1 cellular context compared by ENCODE assay signal in the genomic region with DNA sequence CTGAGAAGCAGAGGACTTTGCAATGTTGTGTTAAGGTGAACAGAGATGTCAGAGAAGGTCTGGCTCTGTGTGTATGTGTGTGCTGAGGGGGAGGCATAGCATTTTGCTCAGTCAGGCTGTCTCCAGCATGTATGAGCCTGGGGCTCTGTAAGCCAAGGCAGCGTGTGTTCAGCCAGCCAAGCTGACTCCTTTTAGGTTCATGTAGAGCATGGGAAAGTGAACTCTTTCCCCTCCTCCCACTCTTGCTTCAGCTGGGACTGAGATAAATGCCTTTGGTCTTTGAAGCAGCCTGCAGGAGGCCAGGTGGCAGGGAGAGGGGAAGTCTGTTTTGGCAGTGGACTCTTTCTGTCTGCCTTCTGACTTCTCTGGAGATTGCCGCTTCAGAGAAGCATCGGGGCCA.
A peak's percentile ranks its signal among the peaks of the same experiment; 100 is the strongest.
TF ChIP-seq lines count a peak whose summit lies in the region.

No MANE protein-coding gene starts in this region.

TF ChIP-seq in HepG2, 621 proteins besides CTCF, POLR2A, EP300 and RAD21 (continues in another document):
- no peak for TF ChIP-seq ZNF782 (CRISPR knock-in tag; IDR thresholded peaks at IDR 0.05; ENCODE audit: borderline replicate concordance)
- no peak for TF ChIP-seq ZNF512B (CRISPR knock-in tag; IDR thresholded peaks at IDR 0.05; ENCODE audit: borderline replicate concordance)
- no peak for TF ChIP-seq FOXM1 (CRISPR knock-in tag; IDR thresholded peaks at IDR 0.05)
- no peak for TF ChIP-seq ZNF780A (CRISPR knock-in tag; IDR thresholded peaks at IDR 0.05)
- TF ChIP-seq AKAP8 (CRISPR knock-in tag; IDR thresholded peaks at IDR 0.05), result no peak
- TF ChIP-seq ZNF614 (CRISPR knock-in tag; IDR thresholded peaks at IDR 0.05; ENCODE audit: borderline replicate concordance), result no peak
- TF ChIP-seq ZNF768 (CRISPR knock-in tag; IDR thresholded peaks at IDR 0.05), result peak; percentile 55; the same call in 1 of the 2 replicates
- TF ChIP-seq PITX1 (CRISPR knock-in tag; IDR thresholded peaks at IDR 0.05), result 0 out of 2 replicates have a peak, but pooled peaks have one; percentile 30
- no peak for TF ChIP-seq IRX3 (CRISPR knock-in tag; IDR thresholded peaks at IDR 0.05; ENCODE audit: borderline replicate concordance, low read depth)
- no peak for TF ChIP-seq MXD1 (CRISPR knock-in tag; IDR thresholded peaks at IDR 0.05)
- TF ChIP-seq, protein P1, sequence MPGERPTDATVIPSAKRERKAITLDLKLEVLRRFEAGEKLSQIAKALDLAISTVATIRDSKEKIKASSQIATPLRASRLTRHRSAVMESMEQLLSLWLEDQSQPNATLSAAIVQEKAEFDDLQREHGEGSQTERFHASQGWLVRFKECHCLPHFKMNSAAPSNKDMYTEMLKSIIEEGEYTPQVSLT (CRISPR knock-in tag; IDR thresholded peaks at IDR 0.05; ENCODE audit: borderline replicate concordance, low read depth), result no peak
- TF ChIP-seq, protein P2, sequence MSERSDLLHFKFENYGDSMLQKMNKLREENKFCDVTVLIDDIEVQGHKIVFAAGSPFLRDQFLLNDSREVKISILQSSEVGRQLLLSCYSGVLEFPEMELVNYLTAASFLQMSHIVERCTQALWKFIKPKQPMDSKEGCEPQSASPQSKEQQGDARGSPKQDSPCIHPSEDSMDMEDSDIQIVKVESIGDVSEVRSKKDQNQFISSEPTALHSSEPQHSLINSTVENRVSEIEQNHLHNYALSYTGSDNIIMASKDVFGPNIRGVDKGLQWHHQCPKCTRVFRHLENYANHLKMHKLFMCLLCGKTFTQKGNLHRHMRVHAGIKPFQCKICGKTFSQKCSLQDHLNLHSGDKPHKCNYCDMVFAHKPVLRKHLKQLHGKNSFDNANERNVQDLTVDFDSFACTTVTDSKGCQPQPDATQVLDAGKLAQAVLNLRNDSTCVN (CRISPR knock-in tag; IDR thresholded peaks at IDR 0.05; ENCODE audit: borderline replicate concordance), result no peak
- no peak for TF ChIP-seq RARA (CRISPR knock-in tag; IDR thresholded peaks at IDR 0.05)
- TF ChIP-seq ZNF567 (CRISPR knock-in tag; IDR thresholded peaks at IDR 0.05; ENCODE audit: borderline replicate concordance), result no peak
- TF ChIP-seq, protein P3, sequence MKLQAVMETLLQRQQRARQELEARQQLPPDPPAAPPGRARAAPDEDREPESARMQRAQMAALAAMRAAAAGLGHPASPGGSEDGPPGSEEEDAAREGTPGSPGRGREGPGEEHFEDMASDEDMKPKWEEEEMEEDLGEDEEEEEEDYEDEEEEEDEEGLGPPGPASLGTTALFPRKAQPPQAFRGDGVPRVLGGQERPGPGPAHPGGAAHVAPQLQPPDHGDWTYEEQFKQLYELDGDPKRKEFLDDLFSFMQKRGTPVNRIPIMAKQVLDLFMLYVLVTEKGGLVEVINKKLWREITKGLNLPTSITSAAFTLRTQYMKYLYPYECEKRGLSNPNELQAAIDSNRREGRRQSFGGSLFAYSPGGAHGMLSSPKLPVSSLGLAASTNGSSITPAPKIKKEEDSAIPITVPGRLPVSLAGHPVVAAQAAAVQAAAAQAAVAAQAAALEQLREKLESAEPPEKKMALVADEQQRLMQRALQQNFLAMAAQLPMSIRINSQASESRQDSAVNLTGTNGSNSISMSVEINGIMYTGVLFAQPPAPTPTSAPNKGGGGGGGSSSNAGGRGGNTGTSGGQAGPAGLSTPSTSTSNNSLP (IDR thresholded peaks at IDR 0.05; ENCODE audit: low read depth, low read length), result no peak
- TF ChIP-seq MTF1 (CRISPR knock-in tag; IDR thresholded peaks at IDR 0.05), result no peak
- TF ChIP-seq ZNF543 (CRISPR knock-in tag; IDR thresholded peaks at IDR 0.05), result peak; percentile 85; the same call in 1 of the 2 replicates
- TF ChIP-seq ZNF34 (CRISPR knock-in tag; IDR thresholded peaks at IDR 0.05; ENCODE audit: borderline replicate concordance), result no peak
- TF ChIP-seq, protein P4, sequence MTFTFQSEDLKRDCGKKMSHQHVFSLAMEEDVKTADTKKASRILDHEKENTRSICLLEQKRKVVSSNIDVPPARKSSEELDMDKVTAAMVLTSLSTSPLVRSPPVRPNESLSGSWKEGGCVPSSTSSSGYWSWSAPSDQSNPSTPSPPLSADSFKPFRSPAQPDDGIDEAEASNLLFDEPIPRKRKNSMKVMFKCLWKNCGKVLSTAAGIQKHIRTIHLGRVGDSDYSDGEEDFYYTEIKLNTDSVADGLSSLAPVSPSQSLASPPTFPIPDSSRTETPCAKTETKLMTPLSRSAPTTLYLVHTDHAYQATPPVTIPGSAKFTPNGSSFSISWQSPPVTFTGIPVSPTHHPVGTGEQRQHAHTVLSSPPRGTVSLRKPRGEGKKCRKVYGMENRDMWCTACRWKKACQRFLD (CRISPR knock-in tag; IDR thresholded peaks at IDR 0.05; ENCODE audit: borderline replicate concordance), result no peak
- no peak for TF ChIP-seq FOXP4 (CRISPR knock-in tag; IDR thresholded peaks at IDR 0.05)
- TF ChIP-seq U2AF1 (optimal IDR thresholded peaks at IDR 0.05; ENCODE audit: low read depth, low read length), result no peak
- peak; percentile 36; the same call in 1 of the 2 replicates for TF ChIP-seq HOXA3 (CRISPR knock-in tag; IDR thresholded peaks at IDR 0.05)
- TF ChIP-seq FOSL1 (CRISPR knock-in tag; IDR thresholded peaks at IDR 0.05; ENCODE audit: borderline replicate concordance), result no peak
- TF ChIP-seq SETDB1 (CRISPR knock-in tag; IDR thresholded peaks at IDR 0.05; ENCODE audit: borderline replicate concordance), result no peak
- TF ChIP-seq DRAP1 (CRISPR knock-in tag; IDR thresholded peaks at IDR 0.05), result no peak
- TF ChIP-seq ZNF143 (CRISPR knock-in tag; IDR thresholded peaks at IDR 0.05), result no peak
- no peak for TF ChIP-seq DMTF1 (CRISPR knock-in tag; IDR thresholded peaks at IDR 0.05)
- TF ChIP-seq SATB2 (CRISPR knock-in tag; IDR thresholded peaks at IDR 0.05), result no peak
- TF ChIP-seq LCORL (IDR thresholded peaks at IDR 0.05), result no peak
- TF ChIP-seq LCORL (CRISPR knock-in tag; IDR thresholded peaks at IDR 0.05), result no peak
- no peak for TF ChIP-seq SIX4 (CRISPR knock-in tag; IDR thresholded peaks at IDR 0.05)
- TF ChIP-seq, protein P5, sequence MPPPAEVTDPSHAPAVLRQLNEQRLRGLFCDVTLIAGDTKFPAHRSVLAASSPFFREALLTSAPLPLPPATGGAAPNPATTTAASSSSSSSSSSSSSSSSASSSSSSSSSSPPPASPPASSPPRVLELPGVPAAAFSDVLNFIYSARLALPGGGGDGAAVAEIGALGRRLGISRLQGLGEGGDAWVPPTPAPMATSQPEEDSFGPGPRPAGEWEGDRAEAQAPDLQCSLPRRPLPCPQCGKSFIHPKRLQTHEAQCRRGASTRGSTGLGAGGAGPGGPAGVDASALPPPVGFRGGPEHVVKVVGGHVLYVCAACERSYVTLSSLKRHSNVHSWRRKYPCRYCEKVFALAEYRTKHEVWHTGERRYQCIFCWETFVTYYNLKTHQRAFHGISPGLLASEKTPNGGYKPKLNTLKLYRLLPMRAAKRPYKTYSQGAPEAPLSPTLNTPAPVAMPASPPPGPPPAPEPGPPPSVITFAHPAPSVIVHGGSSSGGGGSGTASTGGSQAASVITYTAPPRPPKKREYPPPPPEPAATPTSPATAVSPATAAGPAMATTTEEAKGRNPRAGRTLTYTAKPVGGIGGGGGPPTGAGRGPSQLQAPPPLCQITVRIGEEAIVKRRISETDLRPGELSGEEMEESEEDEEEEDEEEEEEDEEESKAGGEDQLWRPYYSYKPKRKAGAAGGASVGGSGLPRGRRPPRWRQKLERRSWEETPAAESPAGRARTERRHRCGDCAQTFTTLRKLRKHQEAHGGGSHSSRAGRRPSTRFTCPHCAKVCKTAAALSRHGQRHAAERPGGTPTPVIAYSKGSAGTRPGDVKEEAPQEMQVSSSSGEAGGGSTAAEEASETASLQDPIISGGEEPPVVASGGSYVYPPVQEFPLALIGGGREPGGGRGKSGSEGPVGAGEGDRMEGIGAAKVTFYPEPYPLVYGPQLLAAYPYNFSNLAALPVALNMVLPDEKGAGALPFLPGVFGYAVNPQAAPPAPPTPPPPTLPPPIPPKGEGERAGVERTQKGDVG (CRISPR knock-in tag; IDR thresholded peaks at IDR 0.05; ENCODE audit: borderline replicate concordance), result no peak
- no peak for TF ChIP-seq CBFB (CRISPR knock-in tag; IDR thresholded peaks at IDR 0.05)
- no peak for TF ChIP-seq CC2D1A (CRISPR knock-in tag; IDR thresholded peaks at IDR 0.05)
- no peak for TF ChIP-seq USF2 (IDR thresholded peaks at IDR 0.05; ENCODE audit: low read depth, low read length)
- no peak for TF ChIP-seq USF2 (CRISPR knock-in tag; IDR thresholded peaks at IDR 0.05; ENCODE audit: borderline replicate concordance)
- TF ChIP-seq GZF1 (CRISPR knock-in tag; IDR thresholded peaks at IDR 0.05), result no peak
- no peak for TF ChIP-seq HOMEZ (CRISPR knock-in tag; IDR thresholded peaks at IDR 0.05; ENCODE audit: low read depth)
- no peak for TF ChIP-seq RFXAP (CRISPR knock-in tag; IDR thresholded peaks at IDR 0.05; ENCODE audit: borderline replicate concordance)
